8 cellular contexts compared by ENCODE assay signal in genomic region chrX:80807606-80808159, GRCh38. TPM values are rescaled to one million over a fixed set of nuclear protein-coding genes. Genes with fewer than 3 reads are reported as not detected.
DNase-seq lines count a peak whose midpoint lies in the region; ATAC-seq, FAIRE-seq and TF ChIP-seq lines count a peak whose summit lies in the region.

No MANE protein-coding gene starts in this region.

- TF ChIP-seq CTCF in BE2C (IDR thresholded peaks at IDR 0.05; ENCODE audit: low read depth, low read length) (no peak), ascending aorta (IDR thresholded peaks at IDR 0.05) (no peak), left lung (IDR thresholded peaks at IDR 0.05) (no peak), transverse colon (IDR thresholded peaks at IDR 0.05) (no peak)

- no peaks in the 10 kb centered on the region for H3K9me3 ChIP-seq in BE2C
- H3K9me3 ChIP-seq in ascending aorta, result no peaks in the 10 kb centered on the region
- no peaks in the 10 kb centered on the region for H3K9me3 ChIP-seq in left lung
- no peaks in the 10 kb centered on the region for H3K9me3 ChIP-seq in transverse colon

- H3K4me3 ChIP-seq in BE2C (ENCODE audit: low read depth, low read length), result peak overlapping the region; percentile 84
- H3K4me3 ChIP-seq in ascending aorta, result peak overlapping the region; percentile 63 to 85
- H3K4me3 ChIP-seq in left lung, result peak overlapping the region; percentile 37 to 65
- peak overlapping the region in 3 of 4 donors; percentile 56 to 76 (median 73) for H3K4me3 ChIP-seq in transverse colon

- H3K27me3 ChIP-seq in BE2C (no peaks in the 10 kb centered on the region), ascending aorta (no peaks in the 10 kb centered on the region), left lung (no peaks in the 10 kb centered on the region), transverse colon (no peaks in the 10 kb centered on the region)

- ATAC-seq in left lung, result no peak
- ATAC-seq in HG02678 (IDR thresholded peaks at IDR 0.05; ENCODE audit: unreplicated experiment), result no peak
- ATAC-seq in GM18520 (IDR thresholded peaks at IDR 0.05; ENCODE audit: unreplicated experiment), result no peak

- H3K27ac ChIP-seq in ascending aorta (peak overlapping the region; percentile 88 to 90), left lung (peak overlapping the region; percentile 78 to 80), transverse colon (peak overlapping the region; percentile 88 to 94 (median 92))

- in situ Hi-C loops in transverse colon (cut with MboI; ENCODE audit: low pct_ligation_motif_present in 1 of 4, low pct_unique_long_range_greater_than_20kb in 1 of 4, low sequenced_read_pairs in 3 of 4), result no loop called here

- H3K36me3 ChIP-seq in BE2C (no peaks in the 10 kb centered on the region), ascending aorta (no peaks in the 10 kb centered on the region), left lung (no peaks in the 10 kb centered on the region), transverse colon (no peaks in the 10 kb centered on the region)

- no peak for FAIRE-seq in HTR-8/SVneo (lab: Jason Lieb, UNC)

- H3K4me1 ChIP-seq in BE2C (no peaks in the 10 kb centered on the region), ascending aorta (no peaks in the 10 kb centered on the region), left lung (peaks cover 0 to 11% of the 10 kb centered on the region in 2 donors), transverse colon (peaks cover 0 to 9% (median 0%) of the 10 kb centered on the region in 4 donors)

- DNase-seq in BE2C (no peak), HTR-8/SVneo (ENCODE audit: insufficient read length, low spot score) (peak; percentile 26), ascending aorta (ENCODE audit: low spot score in 2 of 2) (no peak), left lung (no peak), transverse colon (no peak), SIG-M5 (lab: John Stamatoyannopoulos, UW) (no peak)

- TF ChIP-seq EP300 in transverse colon (IDR thresholded peaks at IDR 0.05; ENCODE audit: low read depth), result no peak

- 0 to 40% methylated on average over 3 to 15 of the region's 15 CpGs for WGBS in transverse colon (ENCODE audit: low coverage in 1 of 2), 2 donors

- no peak for TF ChIP-seq POLR2A in transverse colon (IDR thresholded peaks at IDR 0.05)

- intact Hi-C loops in ascending aorta (cut with DNase I) (no loop called here), left lung (cut with DNase I) (no loop called here), transverse colon (cut with DNase I; ENCODE audit: low total_unique reads) (no loop called here)

RNA-seq across cellular contexts. Expression of gene BRWD3, which starts 2.0 kb away (rescaled TPM):
- 5.9 TPM for polyA plus RNA-seq in BE2C (2012; ENCODE audit: insufficient read depth, insufficient read length, low read depth)
- total RNA-seq in ascending aorta (8.1 TPM), left lung (10 to 100 TPM; 16.4 to 22.7 TPM), transverse colon (100 to 1,000 TPM in 1 of 4 donors, 10 to 100 TPM in 3; 21.6 to 134 (median 26.4) TPM)
